19 cellular contexts compared by ENCODE assay signal in genomic region chr5:19492861-19493260, GRCh38.
DNase-seq lines count a peak whose midpoint lies in the region; ATAC-seq and TF ChIP-seq lines count a peak whose summit lies in the region.
"Had no signal": no experiment of that assay in that cellular context is flagged by ENCODE, and none has a peak within 500 bp of the region (broad histone marks: within the 10 kb centered on the region; RNA-seq: fewer than 3 reads in every experiment).

No MANE protein-coding gene starts in this region.

- no peaks in the 10 kb centered on the region for H3K27me3 Mint-ChIP-seq in MCF 10A (ENCODE audit: insufficient read depth, unreplicated experiment)

- no peaks in the 10 kb centered on the region for H3K9me3 Mint-ChIP-seq in MCF 10A (ENCODE audit: unreplicated experiment)

- POLR2A ChIA-PET in MCF 10A (lab: Yijun Ruan, JAX), result interaction anchor here (1.2 kb wide), 1 partner anchor 39 kb away, joined by 3 read pairs; no protein-coding TSS in a partner anchor

- intact Hi-C loops in MCF 10A (cut with micrococcal nuclease), result no loop called here
- intact Hi-C loops in breast epithelium (cut with DNase I; ENCODE audit: low total_unique reads), result no loop called here
- intact Hi-C loops in psoas muscle (cut with DNase I), result no loop called here

- TF ChIP-seq CTCF in MCF 10A (IDR thresholded peaks at IDR 0.05; ENCODE audit: unreplicated experiment) (no peak), breast epithelium (IDR thresholded peaks at IDR 0.05) (no peak), fibroblast of mammary gland (conservative IDR thresholded peaks at IDR 0.05; ENCODE audit: control insufficient read depth, insufficient read depth, low read depth, low read length) (no peak), psoas muscle (IDR thresholded peaks at IDR 0.05) (no peak)

- CTCF ChIA-PET in MCF 10A (lab: Yijun Ruan, JAX), result no interaction called here

- H3K27me3 ChIP-seq in breast epithelium (no peaks in the 10 kb centered on the region), adipocyte (replicated peaks; ENCODE audit: control insufficient read depth, insufficient read depth, low read length) (no peaks in the 10 kb centered on the region), psoas muscle (ENCODE audit: insufficient read depth in 3 of 3, low read length in 2 of 3) (no peaks in the 10 kb centered on the region)
- H3K27me3 ChIP-seq: BLaER1, MG63, Peyer's patch, SJCRH30 had no signal

- no peaks in the 10 kb centered on the region for H3K9me3 ChIP-seq in breast epithelium
- no peaks in the 10 kb centered on the region for H3K9me3 ChIP-seq in adipocyte (ENCODE audit: control insufficient read depth, low read length)
- H3K9me3 ChIP-seq in psoas muscle, result no peaks in the 10 kb centered on the region
- H3K9me3 ChIP-seq: BLaER1, MG63, Peyer's patch, SJCRH30 had no signal

- H3K4me3 ChIP-seq in breast epithelium (no peak overlapping the region), adipocyte (ENCODE audit: low read length) (no peak overlapping the region), fibroblast of mammary gland (ENCODE audit: control insufficient read depth, low read depth, low read length) (no peak overlapping the region), psoas muscle (no peak overlapping the region)
- H3K4me3 ChIP-seq: BLaER1, MG63, Peyer's patch, SJCRH30 had no signal

- no peak overlapping the region for H3K4me3 Mint-ChIP-seq in MCF 10A (ENCODE audit: unreplicated experiment)
- H3K4me3 Mint-ChIP-seq: CD8-positive, alpha-beta T cell had no signal

- ATAC-seq in HG03097 (IDR thresholded peaks at IDR 0.05; ENCODE audit: low FRiP score, unreplicated experiment) (no peak), psoas muscle (no peak)
- ATAC-seq: CD8-positive, alpha-beta T cell had no signal

- H3K4me1 Mint-ChIP-seq in MCF 10A (ENCODE audit: insufficient read depth, unreplicated experiment), result no peaks in the 10 kb centered on the region

- H3K4me1 ChIP-seq in breast epithelium, result no peaks in the 10 kb centered on the region
- H3K4me1 ChIP-seq in adipocyte (ENCODE audit: control insufficient read depth, insufficient read depth, low read length), result no peaks in the 10 kb centered on the region
- no peaks in the 10 kb centered on the region for H3K4me1 ChIP-seq in psoas muscle
- H3K4me1 ChIP-seq: BLaER1, Peyer's patch, SJCRH30 had no signal

- H3K36me3 ChIP-seq in breast epithelium, result no peaks in the 10 kb centered on the region
- H3K36me3 ChIP-seq in adipocyte (ENCODE audit: control insufficient read depth, insufficient read depth, low read length, severe bottlenecking), result no peaks in the 10 kb centered on the region
- no peaks in the 10 kb centered on the region for H3K36me3 ChIP-seq in psoas muscle (ENCODE audit: insufficient read depth in 1 of 2, low read depth in 1 of 2)
- H3K36me3 ChIP-seq: BLaER1, MG63, Peyer's patch, SJCRH30 had no signal

- no peak overlapping the region for H3K9ac ChIP-seq in adipocyte (ENCODE audit: low read length)
- H3K9ac ChIP-seq: BLaER1, KMS-11 had no signal

- no peak for TF ChIP-seq POLR2A in breast epithelium (IDR thresholded peaks at IDR 0.05)

- H3K27ac Mint-ChIP-seq in MCF 10A (ENCODE audit: low read depth, unreplicated experiment), result peak overlapping the region; percentile 17
- H3K27ac Mint-ChIP-seq: CD8-positive, alpha-beta T cell had no signal

- no peak overlapping the region for H3K27ac ChIP-seq in breast epithelium
- H3K27ac ChIP-seq in psoas muscle, result no peak overlapping the region
- H3K27ac ChIP-seq: BLaER1, KMS-11, Peyer's patch, SJCRH30 had no signal

- no TSS peak for BruUV-seq in MCF 10A (replicated peaks; lab: Mats Ljungman, UMichigan)

- no peaks in the 10 kb centered on the region for H3K36me3 Mint-ChIP-seq in MCF 10A (ENCODE audit: insufficient read depth, unreplicated experiment)
- H3K36me3 Mint-ChIP-seq: CD8-positive, alpha-beta T cell had no signal

- DNase-seq in MCF 10A (ENCODE audit: unreplicated experiment) (no peak), breast epithelium (ENCODE audit: low spot score in 2 of 2) (no peak), adipocyte (ENCODE audit: low read depth) (peak; percentile 7), fibroblast of mammary gland (ENCODE audit: low read depth) (peak; percentile 0), SHP77 treated with DMSO at 0.1 percent for 48 hours (lab: John Stamatoyannopoulos, UW) (no peak), kidney glomerular epithelial cell (lab: John Stamatoyannopoulos, UW) (no peak), psoas muscle (no peak)
- DNase-seq: 8988T; CD8-positive, alpha-beta T cell; DMS79; GF-D8; MG63; NCI-H1092 treated with DMSO at 0.1 percent for 48 hours; NCI-H2081 treated with DMSO at 0.1 percent for 48 hours; Peyer's patch; SJCRH30 had no signal

- 68 to 82% (median 77%) methylated on average over 1 of the region's 1 CpG for WGBS in psoas muscle, 3 donors

Comparison
In these comparisons a context has a peak if more than half of its experiments do, and no peak if none do; other contexts are left out.
1. DNase-seq: peak in adipocyte (single experiment) and fibroblast of mammary gland (single experiment); none in MCF 10A (single experiment), breast epithelium (0 of 2), SHP77 treated with DMSO at 0.1 percent for 48 hours (single experiment), kidney glomerular epithelial cell (single experiment) and psoas muscle (0 of 2).